ENCODE assay signal across 9 cellular contexts in genomic region chr13:29543230-29544215, GRCh38. TPM values are rescaled to one million over a fixed set of nuclear protein-coding genes. Genes with fewer than 3 reads are reported as not detected.
DNase-seq lines count a peak whose midpoint lies in the region; ATAC-seq, FAIRE-seq and TF ChIP-seq lines count a peak whose summit lies in the region.
"Had no signal": no experiment of that assay in that cellular context is flagged by ENCODE, and none has a peak within 500 bp of the region (broad histone marks: within the 10 kb centered on the region; RNA-seq: fewer than 3 reads in every experiment).

No MANE protein-coding gene starts in this region.

- peaks cover 8 to 47% of the 10 kb centered on the region in 2 experiments; a peak in 4 of 5 replicates for H3K36me3 ChIP-seq in HepG2 (replicated peaks in 1 of 2; ENCODE audit: control insufficient read depth in 1 of 2, insufficient read depth in 2 of 2, low read length in 2 of 2)
- H3K36me3 ChIP-seq in right lobe of liver = no peaks in the 10 kb centered on the region
- H3K36me3 ChIP-seq in WERI-Rb-1 = no peaks in the 10 kb centered on the region

- intact Hi-C loops in HepG2 (cut with micrococcal nuclease; ENCODE audit: unreplicated experiment) = no loop called here
- intact Hi-C loops in right lobe of liver (cut with DNase I) = no loop called here

- H3K4me1 ChIP-seq in HepG2 (ENCODE audit: insufficient read depth, low read length) = peaks cover 17% of the 10 kb centered on the region
- no peaks in the 10 kb centered on the region for H3K4me1 ChIP-seq in right lobe of liver
- H3K4me1 ChIP-seq: Caco-2 had no signal

- H3K9ac ChIP-seq in HepG2 (ENCODE audit: insufficient read depth, low read depth, low read length) = no peak overlapping the region

- 92% methylated on average over 15 of the region's 16 CpGs for WGBS in HepG2 (ENCODE audit: low lambda C conversion rate)
- WGBS in right lobe of liver (ENCODE audit: insufficient coverage, low coverage, low lambda C conversion rate, missing lambda C conversion rate) = 88% methylated on average over 8 of the region's 16 CpGs

- TF ChIP-seq CTCF in HepG2 (CRISPR knock-in tag; IDR thresholded peaks at IDR 0.05) (0 out of 2 replicates have a peak, but pooled peaks have one; percentile 20), right lobe of liver (IDR thresholded peaks at IDR 0.05) (no peak), WERI-Rb-1 (IDR thresholded peaks at IDR 0.05; ENCODE audit: low read depth, low read length) (no peak)

- peak; percentile 12 for DNase-seq in HepG2 (ENCODE audit: low spot score)
- no peak for DNase-seq in right lobe of liver
- DNase-seq in UCSD-AML1 (lab: John Stamatoyannopoulos, UW; ENCODE audit: unreplicated experiment) = peak; percentile 22
- DNase-seq in glomerular visceral epithelial cell (ENCODE audit: extremely low spot score) = peak; percentile 65
- DNase-seq in DMS 273 treated with DMSO at 0.1 percent for 48 hours (lab: John Stamatoyannopoulos, UW) = no peak
- DNase-seq in cerebellar nuclear complex (lab: John Stamatoyannopoulos, UW) = no peak
- no peak for DNase-seq in WERI-Rb-1

- H2AFZ ChIP-seq in HepG2 (ENCODE audit: low read length) = no peak overlapping the region

- H3K27me3 ChIP-seq in HepG2 (ENCODE audit: control insufficient read depth in 1 of 2, insufficient read depth in 2 of 2, low read length in 2 of 2) = no peaks in the 10 kb centered on the region
- no peaks in the 10 kb centered on the region for H3K27me3 ChIP-seq in right lobe of liver
- H3K27me3 ChIP-seq in WERI-Rb-1 (ENCODE audit: insufficient read depth, low read depth, severe bottlenecking) = no peaks in the 10 kb centered on the region

- TF ChIP-seq POLR2A in HepG2 (IDR thresholded peaks at IDR 0.05; ENCODE audit: insufficient read depth in 1 of 2, low read depth in 2 of 2, low read length in 2 of 2) (no peak), right lobe of liver (IDR thresholded peaks at IDR 0.05) (no peak)

- H3K4me3 ChIP-seq in HepG2 (replicated peaks in 1 of 3; ENCODE audit: insufficient read depth in 1 of 3, low read depth in 2 of 3, low read length in 3 of 3) (no peak overlapping the region), right lobe of liver (no peak overlapping the region), WERI-Rb-1 (ENCODE audit: low read depth, low read length) (no peak overlapping the region)

- peaks cover 37% of the 10 kb centered on the region for H3K79me2 ChIP-seq in HepG2 (ENCODE audit: insufficient read depth, low read length)

- in situ Hi-C loops in HepG2 (cut with HindIII; ENCODE audit: extremely low pct_ligation_motif_present, low pct_unique_long_range_greater_than_20kb) = no loop called here

- CTCF ChIA-PET in HepG2 (lab: Yijun Ruan, JAX; ENCODE audit: low intra/inter-chr PET ratio, low total read pairs) = no interaction called here

- no peak overlapping the region for H3K27ac ChIP-seq in HepG2 (ENCODE audit: extremely low read length, insufficient read depth, low read length)
- H3K27ac ChIP-seq in right lobe of liver = no peak overlapping the region
- H3K27ac ChIP-seq in WERI-Rb-1 = no peak overlapping the region

- peaks cover 34% of the 10 kb centered on the region for H4K20me1 ChIP-seq in HepG2 (ENCODE audit: insufficient read depth, low read length)

- FAIRE-seq in HepG2 (lab: Jason Lieb, UNC) = no peak

- peak; percentile 75 for ATAC-seq in HepG2
- no peak for ATAC-seq in right lobe of liver
- ATAC-seq in HG03095 (IDR thresholded peaks at IDR 0.05; ENCODE audit: unreplicated experiment) = peak; percentile 97

- TF ChIP-seq EP300 in HepG2 (IDR thresholded peaks at IDR 0.05; ENCODE audit: low read depth in 2 of 2, low read length in 2 of 2) = no peak
- no peak for TF ChIP-seq EP300 in HepG2 (CRISPR knock-in tag; IDR thresholded peaks at IDR 0.05; ENCODE audit: borderline replicate concordance)

- no peak for TF ChIP-seq RAD21 in HepG2 (CRISPR knock-in tag; IDR thresholded peaks at IDR 0.05)

- POLR2A ChIA-PET in HepG2 (lab: Yijun Ruan, JAX) = no interaction called here

- H3K9me3 ChIP-seq in HepG2 (ENCODE audit: low read length) (no peaks in the 10 kb centered on the region), right lobe of liver (no peaks in the 10 kb centered on the region), WERI-Rb-1 (ENCODE audit: severe bottlenecking) (no peaks in the 10 kb centered on the region)
- H3K9me3 ChIP-seq: Caco-2 had no signal

- BruUV-seq in HepG2 (replicated peaks; lab: Mats Ljungman, UMichigan) = no TSS peak

- no peak overlapping the region for H3K4me2 ChIP-seq in HepG2 (ENCODE audit: low read depth, low read length)

TF ChIP-seq in HepG2, 621 proteins besides CTCF, POLR2A, EP300 and RAD21:
- peak; percentile 48; the same call in 1 of the 2 replicates for TF ChIP-seq FOSL2 (CRISPR knock-in tag; IDR thresholded peaks at IDR 0.05)
- TF ChIP-seq ZFY (CRISPR knock-in tag; IDR thresholded peaks at IDR 0.05) = no peak
- no peak for TF ChIP-seq HES4 (CRISPR knock-in tag; IDR thresholded peaks at IDR 0.05; ENCODE audit: borderline replicate concordance)
- TF ChIP-seq BORCS8-MEF2B (CRISPR knock-in tag; IDR thresholded peaks at IDR 0.05) = no peak
- TF ChIP-seq ZNF687 (CRISPR knock-in tag; IDR thresholded peaks at IDR 0.05) = peak; percentile 14; the same call in 1 of the 2 replicates
- TF ChIP-seq ZNF263 (CRISPR knock-in tag; IDR thresholded peaks at IDR 0.05) = peak; percentile 80

RNA-seq across cellular contexts. Expression of gene SLC7A1, which starts 52.0 kb away (rescaled TPM):
- 13.6 and 14.5 TPM in 2 replicates for total RNA-seq in HepG2 (2016; rRNA removed; fragmentation: Illumina TruSeq; extraction: Trizol)
- 4.3 TPM in 2 replicates for total RNA-seq in HepG2 (2016; cell fraction: cytosol; rRNA removed; fragmentation: Illumina TruSeq; extraction: Trizol; ENCODE audit: low read depth)
- total RNA-seq in HepG2 (2016; cell fraction: insoluble cytoplasmic fraction; rRNA removed; fragmentation: Illumina TruSeq; extraction: Trizol) = 12.3 and 13.9 TPM in 2 replicates
- 9.0 and 9.6 TPM in 2 replicates for total RNA-seq in HepG2 (2016; cell fraction: membrane; rRNA removed; fragmentation: Illumina TruSeq; extraction: Trizol)
- total RNA-seq in HepG2 (2016; cell fraction: nucleus; rRNA removed; fragmentation: Illumina TruSeq; extraction: Trizol) = 26.0 and 29.0 TPM in 2 replicates
- polyA plus RNA-seq in HepG2 (2011; rRNA removed) = 15.3 and 18.3 TPM in 2 replicates
- 14.5 and 17.8 TPM in 2 replicates for polyA plus RNA-seq in HepG2 (2011; cell fraction: cytosol; rRNA removed)
- 26.3 and 27.8 TPM in 2 replicates for polyA plus RNA-seq in HepG2 (2011; cell fraction: nucleus; rRNA removed)
- 34.9 and 52.5 TPM in 2 replicates for polyA plus RNA-seq in HepG2 (2012)
- polyA plus RNA-seq in HepG2 (2016; cell fraction: cytosol; fragmentation: Illumina TruSeq; extraction: Trizol; ENCODE audit: low read depth) = 1.1 TPM in 2 replicates
- polyA plus RNA-seq in HepG2 (2016; cell fraction: insoluble cytoplasmic fraction; fragmentation: Illumina TruSeq; extraction: Trizol; ENCODE audit: low read depth) = 11.0 and 13.3 TPM in 2 replicates
- polyA plus RNA-seq in HepG2 (2016; cell fraction: membrane; fragmentation: Illumina TruSeq; extraction: Trizol; ENCODE audit: low read depth) = 3.7 and 4.0 TPM in 2 replicates
- polyA plus RNA-seq in HepG2 (2016; cell fraction: nucleus; fragmentation: Illumina TruSeq; extraction: Trizol; ENCODE audit: insufficient read depth, low read depth) = 27.8 and 29.7 TPM in 2 replicates
- polyA minus RNA-seq in HepG2 (2011; rRNA and poly(A)+ RNA removed; ENCODE audit: low replicate concordance) = 27.5 and 74.3 TPM in 2 replicates
- 31.5 and 44.6 TPM in 2 replicates for polyA minus RNA-seq in HepG2 (2011; cell fraction: cytosol; rRNA and poly(A)+ RNA removed)
- 44.4 and 45.6 TPM in 2 replicates for polyA minus RNA-seq in HepG2 (2011; cell fraction: nucleus; rRNA and poly(A)+ RNA removed)
- 1 to 10 TPM in 5 of 6 experiments, under 1 TPM in 1; 0.70 to 6.5 (median 3.7) TPM for total RNA-seq in right lobe of liver

Comparison
In these comparisons a context has a peak if more than half of its experiments do, and no peak if none do; other contexts are left out.
1. ATAC-seq: peak in HepG2 (single experiment) and HG03095 (single experiment); none in right lobe of liver (0 of 4).
2. DNase-seq: peak in HepG2 (single experiment), UCSD-AML1 (single experiment) and glomerular visceral epithelial cell (single experiment); none in right lobe of liver (0 of 3), DMS 273 treated with DMSO at 0.1 percent for 48 hours (single experiment), cerebellar nuclear complex (0 of 2) and WERI-Rb-1 (single experiment).